ENCODE assay signal across 19 cellular contexts in the genomic region with DNA sequence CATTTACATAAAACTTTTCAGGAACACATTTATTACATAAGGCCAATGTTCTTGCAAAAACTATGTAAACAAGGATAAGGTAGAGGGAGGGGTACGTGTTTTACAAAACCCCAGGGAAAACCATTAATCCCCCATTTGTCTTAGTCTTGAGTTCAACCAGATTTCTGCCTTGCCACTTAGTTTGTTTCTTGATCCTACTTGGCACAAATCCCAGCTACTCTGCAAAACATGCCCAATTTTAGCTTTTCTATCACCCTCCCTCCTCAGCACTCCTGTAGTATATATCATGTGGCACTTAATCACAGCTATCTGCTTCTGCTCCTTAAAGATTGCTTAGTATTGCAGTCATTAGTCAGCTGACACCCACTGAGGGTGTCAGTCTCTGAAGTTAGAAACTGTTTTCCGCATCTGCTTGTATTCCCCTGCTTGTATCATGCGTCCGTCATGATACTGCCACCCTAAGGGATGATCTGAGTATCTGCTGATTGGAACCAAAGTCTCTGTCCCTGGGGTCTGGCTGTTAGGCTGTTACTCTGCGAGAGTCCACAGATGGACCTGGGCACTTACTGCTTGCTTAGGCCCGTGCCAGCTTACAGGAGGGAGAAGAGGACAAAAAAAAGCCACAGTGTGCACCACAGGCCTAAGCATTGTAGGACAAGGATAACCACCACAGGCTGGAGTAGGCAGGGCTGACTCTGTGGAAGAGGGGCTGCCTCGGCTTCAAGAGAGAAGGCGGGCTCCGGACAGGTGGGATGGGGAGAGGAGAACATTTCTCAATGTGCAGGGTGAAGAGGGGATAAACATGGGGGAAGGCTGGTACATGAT.
A peak's percentile ranks its signal among the peaks of the same experiment; 100 is the strongest.
DNase-seq lines count a peak whose midpoint lies in the region; ATAC-seq and TF ChIP-seq lines count a peak whose summit lies in the region.
"Had no signal": no experiment of that assay in that cellular context is flagged by ENCODE, and none has a peak within 500 bp of the region (broad histone marks: within the 10 kb centered on the region; RNA-seq: fewer than 3 reads in every experiment).

No MANE protein-coding gene starts in this region.

- no peaks in the 10 kb centered on the region for H3K9me3 Mint-ChIP-seq in activated CD4-positive, alpha-beta T cell treated with anti-CD3 and anti-CD28 coated beads for 36 hours (ENCODE audit: low read depth)
- H3K9me3 Mint-ChIP-seq: activated T-cell treated with anti-CD3 and anti-CD28 coated beads, Interleukin-2, amount 50 U/mL, for 24 hours; natural killer cell treated with Interleukin-12 subunit alpha and Interleukin-12 subunit beta and Interleukin-15 and Interleukin-18, amount 100 ng/mL, for 72 hours had no signal

- peak; percentile 7 for DNase-seq in DMS79 treated with DMSO at 0.1 percent for 48 hours (lab: John Stamatoyannopoulos, UW)
- DNase-seq in DMS79 (lab: John Stamatoyannopoulos, UW) = no peak
- DNase-seq in amniotic epithelial cell (ENCODE audit: low read depth) = peak; percentile 97
- DNase-seq in foreskin fibroblast = peak; percentile 48 to 73
- no peak for DNase-seq in upper lobe of right lung
- DNase-seq in pons (ENCODE audit: low spot score) = no peak
- no peak for DNase-seq in lower lobe of right lung
- no peak for DNase-seq in activated CD4-positive, alpha-beta T cell treated with anti-CD3 and anti-CD28 coated beads for 36 hours
- DNase-seq: activated CD4-positive, CD25-positive, alpha-beta regulatory T cell; activated T-cell treated with anti-CD3 and anti-CD28 coated beads, Interleukin-2, amount 50 U/mL, for 24 hours; amniotic stem cell; Caco-2; left ventricle myocardium superior; NCI-H345; stomach; SW 1271 had no signal

- CTCF ChIA-PET in activated CD4-positive, alpha-beta T cell treated with anti-CD3 and anti-CD28 coated beads for 36 hours (lab: Charles Lee) = interaction anchor here (0.6 kb wide), 2 partner anchors 25 to 171 kb away, joined by 3 read pairs; no protein-coding TSS in a partner anchor

- intact Hi-C loops in upper lobe of right lung (cut with DNase I) (loop anchor here (10.0 kb wide), 1 partner anchor 75 kb away; no protein-coding TSS in a partner anchor), lower lobe of right lung (cut with DNase I) (no loop called here)
- intact Hi-C loops in activated CD4-positive, alpha-beta T cell treated with anti-CD3 and anti-CD28 coated beads for 36 hours (cut with DNase I, micrococcal nuclease) = no loop called here

- no peak overlapping the region for H3K4me3 Mint-ChIP-seq in activated CD4-positive, alpha-beta T cell treated with anti-CD3 and anti-CD28 coated beads for 36 hours
- H3K4me3 Mint-ChIP-seq: activated T-cell treated with anti-CD3 and anti-CD28 coated beads, Interleukin-2, amount 50 U/mL, for 24 hours; natural killer cell treated with Interleukin-12 subunit alpha and Interleukin-12 subunit beta and Interleukin-15 and Interleukin-18, amount 100 ng/mL, for 72 hours had no signal

- H3K36me3 ChIP-seq in upper lobe of right lung (peaks cover 100% of the 10 kb centered on the region), lower lobe of right lung (peaks cover 100% of the 10 kb centered on the region)

- H3K9me3 ChIP-seq in upper lobe of right lung (no peaks in the 10 kb centered on the region), lower lobe of right lung (no peaks in the 10 kb centered on the region)
- H3K9me3 ChIP-seq: Caco-2, stomach had no signal

- no peak for TF ChIP-seq CTCF in foreskin fibroblast (IDR thresholded peaks at IDR 0.05; ENCODE audit: low read depth, low read length)
- TF ChIP-seq CTCF in upper lobe of right lung (IDR thresholded peaks at IDR 0.05) = no peak
- no peak for TF ChIP-seq CTCF in lower lobe of right lung (IDR thresholded peaks at IDR 0.05)

- H3K4me1 Mint-ChIP-seq in activated CD4-positive, alpha-beta T cell treated with anti-CD3 and anti-CD28 coated beads for 36 hours = no peaks in the 10 kb centered on the region

- H3K4me3 ChIP-seq in foreskin fibroblast (ENCODE audit: low read depth in 1 of 2, low read length in 2 of 2) = no peak overlapping the region
- H3K4me3 ChIP-seq in upper lobe of right lung = no peak overlapping the region
- H3K4me3 ChIP-seq in lower lobe of right lung = no peak overlapping the region
- H3K4me3 ChIP-seq: stomach had no signal

- no peak overlapping the region for H3K27ac Mint-ChIP-seq in activated CD4-positive, alpha-beta T cell treated with anti-CD3 and anti-CD28 coated beads for 36 hours
- H3K27ac Mint-ChIP-seq: activated T-cell treated with anti-CD3 and anti-CD28 coated beads, Interleukin-2, amount 50 U/mL, for 24 hours; natural killer cell treated with Interleukin-12 subunit alpha and Interleukin-12 subunit beta and Interleukin-15 and Interleukin-18, amount 100 ng/mL, for 72 hours had no signal

- H3K4me1 ChIP-seq in upper lobe of right lung (peaks cover 30% of the 10 kb centered on the region), lower lobe of right lung (peaks cover 11% of the 10 kb centered on the region)
- H3K4me1 ChIP-seq: Caco-2 had no signal

- no peaks in the 10 kb centered on the region for H3K36me3 Mint-ChIP-seq in activated CD4-positive, alpha-beta T cell treated with anti-CD3 and anti-CD28 coated beads for 36 hours (ENCODE audit: low read depth)
- H3K36me3 Mint-ChIP-seq: natural killer cell treated with Interleukin-12 subunit alpha and Interleukin-12 subunit beta and Interleukin-15 and Interleukin-18, amount 100 ng/mL, for 72 hours had no signal

- no peaks in the 10 kb centered on the region for H3K27me3 Mint-ChIP-seq in activated CD4-positive, alpha-beta T cell treated with anti-CD3 and anti-CD28 coated beads for 36 hours
- H3K27me3 Mint-ChIP-seq: activated T-cell treated with anti-CD3 and anti-CD28 coated beads, Interleukin-2, amount 50 U/mL, for 24 hours had no signal

- H3K27ac ChIP-seq in upper lobe of right lung (peak overlapping the region; percentile 2), lower lobe of right lung (no peak overlapping the region)
- H3K27ac ChIP-seq: 22Rv1 had no signal

- peak; percentile 5 for ATAC-seq in upper lobe of right lung
- ATAC-seq in lower lobe of right lung = no peak
- no peak for ATAC-seq in activated CD4-positive, alpha-beta T cell treated with anti-CD3 and anti-CD28 coated beads for 36 hours
- ATAC-seq: left ventricle myocardium superior; natural killer cell treated with Interleukin-12 subunit alpha and Interleukin-12 subunit beta and Interleukin-15 and Interleukin-18, amount 100 ng/mL, for 72 hours; sciatic nerve had no signal

- H3K27me3 ChIP-seq in upper lobe of right lung (no peaks in the 10 kb centered on the region), lower lobe of right lung (ENCODE audit: low read depth) (no peaks in the 10 kb centered on the region)
- H3K27me3 ChIP-seq: stomach had no signal

- POLR2A ChIA-PET in activated CD4-positive, alpha-beta T cell treated with anti-CD3 and anti-CD28 coated beads for 36 hours (lab: Charles Lee) = no interaction called here

Comparison
In these comparisons a context has a peak if more than half of its experiments do, and no peak if none do; other contexts are left out.
1. DNase-seq: peak in DMS79 treated with DMSO at 0.1 percent for 48 hours (single experiment), amniotic epithelial cell (single experiment) and foreskin fibroblast (2 of 2); none in DMS79 (single experiment), upper lobe of right lung (single experiment), pons (single experiment), lower lobe of right lung (single experiment) and activated CD4-positive, alpha-beta T cell treated with anti-CD3 and anti-CD28 coated beads for 36 hours (single experiment).